ENCODE assay signal across 8 cellular contexts in the genomic region with DNA sequence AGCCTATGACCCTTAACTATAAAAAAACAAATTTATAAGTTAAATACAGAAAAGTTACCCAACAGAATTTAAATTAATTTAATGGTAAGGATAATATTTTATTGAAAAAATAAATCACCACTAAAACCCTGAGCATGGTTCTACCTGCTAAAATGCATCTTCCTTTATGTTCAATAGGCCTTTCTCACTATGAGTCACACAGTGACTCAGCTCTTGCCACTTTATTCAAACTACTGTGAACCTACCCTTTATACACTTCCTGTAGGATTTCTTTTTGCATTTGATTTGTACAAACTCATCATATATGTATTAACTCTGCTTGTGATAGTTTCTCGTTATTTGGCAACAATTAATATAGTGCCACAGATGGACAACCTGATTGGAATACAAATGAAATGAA. TPM values are rescaled to one million over a fixed set of nuclear protein-coding genes. Genes with fewer than 3 reads are reported as not detected.
A peak's percentile ranks its signal among the peaks of the same experiment; 100 is the strongest.
DNase-seq lines count a peak whose midpoint lies in the region; ATAC-seq and TF ChIP-seq lines count a peak whose summit lies in the region.

No MANE protein-coding gene starts in this region.

- no CpG with 5 or more reads among the region's 1 CpG for WGBS in mesendoderm (ENCODE audit: extremely low coverage, insufficient coverage, low lambda C conversion rate)

- H3K9me3 Mint-ChIP-seq in activated T-cell treated with anti-CD3 and anti-CD28 coated beads, Interleukin-2, amount 50 U/mL, for 72 hours, result peaks cover 0 to 8% of the 10 kb centered on the region in 2 donors

- no peak overlapping the region for H3K18ac ChIP-seq in mesendoderm (ENCODE audit: low read length)

- H3K27ac Mint-ChIP-seq in activated T-cell treated with anti-CD3 and anti-CD28 coated beads, Interleukin-2, amount 50 U/mL, for 72 hours, result no peak overlapping the region

- H3K79me1 ChIP-seq in mesendoderm (ENCODE audit: low read length), result no peaks in the 10 kb centered on the region

- no peak overlapping the region for H2BK120ac ChIP-seq in mesendoderm (ENCODE audit: low read depth, low read length)

- no peak overlapping the region for H2BK5ac ChIP-seq in mesendoderm (ENCODE audit: low read length)

- peaks cover 9% of the 10 kb centered on the region for H3K4me1 Mint-ChIP-seq in activated T-cell treated with anti-CD3 and anti-CD28 coated beads, Interleukin-2, amount 50 U/mL, for 72 hours (ENCODE audit: low read depth)

- no peak overlapping the region for H3K4me3 ChIP-seq in mesendoderm (ENCODE audit: low read length)

- H3K27me3 Mint-ChIP-seq in activated T-cell treated with anti-CD3 and anti-CD28 coated beads, Interleukin-2, amount 50 U/mL, for 72 hours (ENCODE audit: low read depth), result peaks cover 6% of the 10 kb centered on the region

- no peak overlapping the region for H2AK5ac ChIP-seq in mesendoderm (ENCODE audit: low read length)

- CTCF ChIA-PET in RWPE1 (lab: Yijun Ruan, JAX) (no interaction called here), GM10248 (lab: Yijun Ruan, JAX) (no interaction called here)

- no peak overlapping the region for H3K4me3 Mint-ChIP-seq in activated T-cell treated with anti-CD3 and anti-CD28 coated beads, Interleukin-2, amount 50 U/mL, for 72 hours

- H3K4ac ChIP-seq in mesendoderm (ENCODE audit: low read depth, low read length), result no peak overlapping the region

- H4K5ac ChIP-seq in mesendoderm (ENCODE audit: low read length), result no peak overlapping the region

- H3K36me3 Mint-ChIP-seq in activated T-cell treated with anti-CD3 and anti-CD28 coated beads, Interleukin-2, amount 50 U/mL, for 72 hours (ENCODE audit: insufficient read depth in 2 of 2), result no peaks in the 10 kb centered on the region

- POLR2A ChIA-PET in RWPE1 (lab: Yijun Ruan, JAX; ENCODE audit: low non-redundant PET) (no interaction called here), GM10248 (lab: Yijun Ruan, JAX) (no interaction called here)

- peak; percentile 10 to 12 for DNase-seq in activated T-cell treated with anti-CD3 and anti-CD28 coated beads, Interleukin-2, amount 50 U/mL, for 72 hours
- no peak for DNase-seq in activated T-cell treated with anti-CD3 and anti-CD28 coated beads, Interleukin-2, amount 50 U/mL, for 1 hour
- DNase-seq in RWPE1 (ENCODE audit: low spot score), result peak; percentile 77
- peak; percentile 51 for DNase-seq in mesendoderm
- DNase-seq in cerebellar nuclear complex (lab: John Stamatoyannopoulos, UW), result no peak
- DNase-seq in NCI-H2081 (lab: John Stamatoyannopoulos, UW), result no peak
- no peak for DNase-seq in GM10248 (ENCODE audit: extremely low spot score)

- no peaks in the 10 kb centered on the region for H3K27me3 ChIP-seq in mesendoderm (ENCODE audit: insufficient read depth, low read length, poor library complexity)

- H3K56ac ChIP-seq in mesendoderm (ENCODE audit: low read length), result no peak overlapping the region

- no peaks in the 10 kb centered on the region for H3K79me2 ChIP-seq in mesendoderm (ENCODE audit: control insufficient read depth, insufficient read depth, low read length)

- H3K9ac ChIP-seq in mesendoderm (ENCODE audit: low read length), result no peak overlapping the region

- H3K4me1 ChIP-seq in mesendoderm (ENCODE audit: control insufficient read depth, low read depth, low read length), result no peaks in the 10 kb centered on the region

- H3K27ac ChIP-seq in RWPE1 (no peak overlapping the region), mesendoderm (ENCODE audit: low read depth, low read length) (no peak overlapping the region)

- peak; percentile 90 to 91 for ATAC-seq in activated T-cell treated with anti-CD3 and anti-CD28 coated beads, Interleukin-2, amount 50 U/mL, for 72 hours (replicated peaks in 1 of 2)
- peak; percentile 87 for ATAC-seq in HG03025 (IDR thresholded peaks at IDR 0.05; ENCODE audit: low FRiP score, unreplicated experiment)

- H2BK15ac ChIP-seq in mesendoderm (replicated peaks; ENCODE audit: low read depth), result no peak overlapping the region

- TF ChIP-seq CTCF in RWPE1 (conservative IDR thresholded peaks at IDR 0.05; ENCODE audit: low read depth) (no peak), GM10248 (IDR thresholded peaks at IDR 0.05; ENCODE audit: control extremely low read depth, extremely low read depth, low read depth, missing control alignments) (no peak)

- H3K4me2 ChIP-seq in mesendoderm (ENCODE audit: low read length), result no peak overlapping the region

- H3K36me3 ChIP-seq in mesendoderm (ENCODE audit: control insufficient read depth, insufficient read depth, low read length), result no peaks in the 10 kb centered on the region

- H4K8ac ChIP-seq in mesendoderm (ENCODE audit: low read depth, low read length), result no peak overlapping the region

- no peak overlapping the region for H3K23ac ChIP-seq in mesendoderm (ENCODE audit: low read length)

RNA-seq across cellular contexts. Expression of gene COBLL1, which starts 55.0 kb away (rescaled TPM):
- total RNA-seq in activated T-cell treated with anti-CD3 and anti-CD28 coated beads, Interleukin-2, amount 50 U/mL, for 72 hours, result under 1 TPM; 0.23 to 0.58 TPM
- polyA plus RNA-seq in mesendoderm (2013, experiment 1 of 2), result 7.7 TPM
- 7.3 TPM for polyA plus RNA-seq in mesendoderm (2013, experiment 2 of 2)

RNA-seq across cellular contexts. Expression of gene SLC38A11, which starts 58.7 kb away (rescaled TPM):
- not detected for total RNA-seq in activated T-cell treated with anti-CD3 and anti-CD28 coated beads, Interleukin-2, amount 50 U/mL, for 72 hours
- not detected for polyA plus RNA-seq in mesendoderm (2013, experiment 1 of 2)
- not detected for polyA plus RNA-seq in mesendoderm (2013, experiment 2 of 2)

Comparison
In these comparisons a context has a peak if more than half of its experiments do, and no peak if none do; other contexts are left out.
1. DNase-seq: peak in activated T-cell treated with anti-CD3 and anti-CD28 coated beads, Interleukin-2, amount 50 U/mL, for 72 hours (2 of 2), RWPE1 (single experiment) and mesendoderm (single experiment); none in activated T-cell treated with anti-CD3 and anti-CD28 coated beads, Interleukin-2, amount 50 U/mL, for 1 hour (single experiment), cerebellar nuclear complex (0 of 2), NCI-H2081 (0 of 2) and GM10248 (single experiment).